In genomic region chr2:183125659-183126341, GRCh38 we compare ENCODE assay signal across 9 cellular contexts. TPM values are rescaled to one million over a fixed set of nuclear protein-coding genes. Genes with fewer than 3 reads are reported as not detected.
DNase-seq lines count a peak whose midpoint lies in the region; ATAC-seq and TF ChIP-seq lines count a peak whose summit lies in the region.
"Had no signal": no experiment of that assay in that cellular context is flagged by ENCODE, and none has a peak within 500 bp of the region (broad histone marks: within the 10 kb centered on the region; RNA-seq: fewer than 3 reads in every experiment).

No MANE protein-coding gene starts in this region.

- TF ChIP-seq CTCF in DND-41 (IDR thresholded peaks at IDR 0.05; ENCODE audit: borderline replicate concordance, extremely low read depth, low read length, poor library complexity, severe bottlenecking) (no peak), astrocyte of the cerebellum (IDR thresholded peaks at IDR 0.05; ENCODE audit: low read depth, low read length, missing control alignments) (no peak)

- H3K9me3 ChIP-seq in DND-41 (ENCODE audit: insufficient read depth, low read length, severe bottlenecking): no peaks in the 10 kb centered on the region

- peaks cover under 1 to 10% (median 5%) of the 10 kb centered on the region in 5 donors for H3K27me3 Mint-ChIP-seq in naive thymus-derived CD8-positive, alpha-beta T cell

- H3K27ac Mint-ChIP-seq in naive thymus-derived CD8-positive, alpha-beta T cell: peak overlapping the region in 4 of 10 donors; percentile 29 to 93 (median 46)

- peaks cover 42% of the 10 kb centered on the region for H3K4me1 ChIP-seq in DND-41 (ENCODE audit: insufficient read depth, low read length)

- H3K36me3 Mint-ChIP-seq in naive thymus-derived CD8-positive, alpha-beta T cell: peaks cover 0 to 21% (median 8%) of the 10 kb centered on the region in 3 donors

- H3K36me3 ChIP-seq in DND-41 (ENCODE audit: insufficient read depth, low read length): peaks cover 25% of the 10 kb centered on the region

- ATAC-seq in DND-41 (ENCODE audit: insufficient read depth, low read depth) (peak; percentile 19), HG03025 (IDR thresholded peaks at IDR 0.05; ENCODE audit: low FRiP score, unreplicated experiment) (no peak)
- no peak for ATAC-seq in naive thymus-derived CD8-positive, alpha-beta T cell

- no peaks in the 10 kb centered on the region for H3K9me3 Mint-ChIP-seq in naive thymus-derived CD8-positive, alpha-beta T cell

- peak overlapping the region; percentile 40 for H3K27ac ChIP-seq in DND-41 (ENCODE audit: low read length)

- H3K27me3 ChIP-seq in DND-41 (ENCODE audit: insufficient read depth, low read length, poor library complexity): no peaks in the 10 kb centered on the region

- DNase-seq in DND-41 (peak; percentile 41), KBM-7 (peak; percentile 52), astrocyte of the cerebellum (ENCODE audit: low read depth) (no peak), superior temporal gyrus (ENCODE audit: extremely low spot score) (no peak), DMS114 treated with DMSO at 0.1 percent for 48 hours (lab: John Stamatoyannopoulos, UW; ENCODE audit: unreplicated experiment) (no peak), kidney tubule cell (ENCODE audit: low spot score) (no peak)
- DNase-seq in naive thymus-derived CD8-positive, alpha-beta T cell: no peak
- DNase-seq: NCI-H1436 had no signal

- H3K4me1 Mint-ChIP-seq in naive thymus-derived CD8-positive, alpha-beta T cell: peaks cover 9 to 49% (median 29%) of the 10 kb centered on the region in 4 donors

- peaks cover 65% of the 10 kb centered on the region for H3K79me2 ChIP-seq in DND-41 (ENCODE audit: insufficient read depth, low read length)

- H3K4me3 ChIP-seq in DND-41 (ENCODE audit: low read depth in 1 of 2, low read length in 2 of 2): peak overlapping the region; percentile 80 to 96; a peak in 3 of 4 replicates
- H3K4me3 ChIP-seq in astrocyte of the cerebellum (ENCODE audit: low read depth, low read length): peak overlapping the region; percentile 84

- no peak overlapping the region for H2AFZ ChIP-seq in DND-41 (ENCODE audit: low read depth, low read length)

- POLR2A ChIA-PET in naive thymus-derived CD8-positive, alpha-beta T cell (lab: Charles Lee): no interaction called here

- H3K4me2 ChIP-seq in DND-41 (ENCODE audit: insufficient read depth, low read length): peak overlapping the region; percentile 83

- in situ Hi-C loops in KBM-7 (cut with MboI; ENCODE audit: low pct_unique_long_range_greater_than_20kb, low sequenced_read_pairs) (no loop called here), astrocyte of the cerebellum (cut with HindIII; ENCODE audit: low sequenced_read_pairs) (loop anchor here (10.0 kb wide), 1 partner anchor 229 kb away; no protein-coding TSS in a partner anchor)

- peak overlapping the region; percentile 65 for H3K9ac ChIP-seq in DND-41 (ENCODE audit: low read depth, low read length)

- H3K4me3 Mint-ChIP-seq in naive thymus-derived CD8-positive, alpha-beta T cell: peak overlapping the region; percentile 78 to 98 (median 94)

- peaks cover 28% of the 10 kb centered on the region; the same call in 1 of the 2 replicates for H4K20me1 ChIP-seq in DND-41 (ENCODE audit: insufficient read depth, low read length)

RNA-seq across cellular contexts. Expression of gene NUP35, which starts 1.6 kb away (rescaled TPM):
- total RNA-seq in naive thymus-derived CD8-positive, alpha-beta T cell: 10 to 100 TPM; 19.1 to 20.7 TPM
- 1 to 10 TPM; 4.2 to 8.2 (median 6.1) TPM for polyA plus RNA-seq in naive thymus-derived CD8-positive, alpha-beta T cell

RNA-seq across cellular contexts. Expression of gene DUSP19, which starts 47.3 kb away (rescaled TPM):
- 1 to 10 TPM; 1.1 to 1.7 TPM for total RNA-seq in naive thymus-derived CD8-positive, alpha-beta T cell
- under 1 TPM; 0.30 to 0.88 (median 0.79) TPM for polyA plus RNA-seq in naive thymus-derived CD8-positive, alpha-beta T cell

Comparison
In these comparisons a context has a peak if more than half of its experiments do, and no peak if none do; other contexts are left out.
1. DNase-seq: peak in DND-41 (single experiment) and KBM-7 (single experiment); none in astrocyte of the cerebellum (single experiment), naive thymus-derived CD8-positive, alpha-beta T cell (0 of 10), superior temporal gyrus (single experiment), DMS114 treated with DMSO at 0.1 percent for 48 hours (single experiment) and kidney tubule cell (single experiment).